11 cellular contexts compared by ENCODE assay signal in the genomic region with DNA sequence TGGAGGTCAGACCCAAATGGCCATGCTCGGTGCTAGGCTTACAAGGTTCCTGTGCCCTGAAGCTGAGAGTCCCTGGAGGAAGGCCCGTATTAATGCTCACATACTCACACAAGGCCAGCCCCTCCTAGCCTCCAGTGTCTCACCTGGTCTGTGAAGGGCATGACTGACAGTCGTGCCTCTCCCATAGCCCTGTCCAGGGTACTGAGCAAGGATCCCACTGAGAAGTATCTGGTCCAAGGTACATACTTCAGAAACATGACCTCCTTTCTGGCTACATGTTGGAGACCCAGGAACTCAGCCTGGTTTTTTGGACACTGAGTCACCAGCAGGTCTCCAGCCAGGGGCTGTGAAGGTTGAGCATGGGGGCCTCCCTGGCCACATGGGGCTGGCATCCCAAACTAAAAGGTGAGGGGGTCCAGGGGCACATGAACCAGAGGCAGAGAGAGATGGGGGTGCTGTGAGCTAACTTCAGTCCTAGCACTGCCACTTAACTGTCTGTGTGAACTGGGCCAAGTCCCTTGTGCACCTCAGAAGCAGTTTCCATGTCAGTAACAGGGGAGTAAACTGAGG. TPM values are rescaled to one million over a fixed set of nuclear protein-coding genes. Genes with fewer than 3 reads are reported as not detected.
A peak's percentile ranks its signal among the peaks of the same experiment; 100 is the strongest.
DNase-seq lines count a peak whose midpoint lies in the region; ATAC-seq, FAIRE-seq and TF ChIP-seq lines count a peak whose summit lies in the region.
"Had no signal": no experiment of that assay in that cellular context is flagged by ENCODE, and none has a peak within 500 bp of the region (broad histone marks: within the 10 kb centered on the region; RNA-seq: fewer than 3 reads in every experiment).

No MANE protein-coding gene starts in this region.

- TF ChIP-seq POLR2A in adrenal gland (IDR thresholded peaks at IDR 0.05) = no peak

- H3K36me3 Mint-ChIP-seq in activated CD4-positive, alpha-beta T cell treated with anti-CD3 and anti-CD28 coated beads, Interleukin-2, amount 10 ng/mL, durations not matched to agents 7 days and 5 days (ENCODE audit: low read depth) = peaks cover 1% of the 10 kb centered on the region

- POLR2A ChIA-PET in activated CD4-positive, alpha-beta T cell treated with anti-CD3 and anti-CD28 coated beads, Interleukin-2, amount 10 ng/mL, durations not matched to agents 7 days and 5 days (lab: Charles Lee) = no interaction called here
- POLR2A ChIA-PET in RWPE1 (lab: Yijun Ruan, JAX; ENCODE audit: low non-redundant PET) = no interaction called here

- peaks cover 0 to 3% of the 10 kb centered on the region in 2 donors for H3K4me1 ChIP-seq in small intestine (ENCODE audit: control insufficient read depth in 2 of 2, insufficient read depth in 1 of 2, low read depth in 1 of 2, low read length in 1 of 2)
- H3K4me1 ChIP-seq in adrenal gland (replicated peaks in 1 of 2) = no peaks in the 10 kb centered on the region
- H3K4me1 ChIP-seq: testis had no signal

- H3K27me3 ChIP-seq in small intestine (ENCODE audit: control insufficient read depth in 2 of 2, insufficient read depth in 2 of 2, low read length in 2 of 2) (peaks cover 0 to 7% of the 10 kb centered on the region in 2 donors), adrenal gland (peaks cover 25% of the 10 kb centered on the region)
- H3K27me3 ChIP-seq: testis had no signal

- H3K4me3 Mint-ChIP-seq in activated CD4-positive, alpha-beta T cell treated with anti-CD3 and anti-CD28 coated beads, Interleukin-2, amount 10 ng/mL, durations not matched to agents 7 days and 5 days = no peak overlapping the region

- TF ChIP-seq CTCF in RWPE1 (conservative IDR thresholded peaks at IDR 0.05; ENCODE audit: low read depth) = no peak
- TF ChIP-seq CTCF in fibroblast of pulmonary artery (IDR thresholded peaks at IDR 0.05; ENCODE audit: low read length, missing control alignments) = no peak
- no peak for TF ChIP-seq CTCF in adrenal gland (IDR thresholded peaks at IDR 0.05)

- WGBS in small intestine, 3 donors = 23 to 39% (median 30%) methylated on average over 3 of the region's 3 CpGs
- 29 to 31% (median 30%) methylated on average over 3 of the region's 3 CpGs for WGBS in adrenal gland, 4 donors

- H3K36me3 ChIP-seq in small intestine (ENCODE audit: control insufficient read depth in 2 of 2, insufficient read depth in 2 of 2, low read length in 2 of 2) (no peaks in the 10 kb centered on the region), adrenal gland (replicated peaks in 1 of 2) (no peaks in the 10 kb centered on the region)
- H3K36me3 ChIP-seq: heart left ventricle had no signal

- ATAC-seq in GM18907 (IDR thresholded peaks at IDR 0.05; ENCODE audit: unreplicated experiment) = no peak
- ATAC-seq: heart left ventricle had no signal

- intact Hi-C loops in adrenal gland (cut with DNase I) = no loop called here

- FAIRE-seq in small intestine (lab: Jason Lieb, UNC) = no peak

- DNase-seq in activated CD4-positive, alpha-beta T cell treated with anti-CD3 and anti-CD28 coated beads, Interleukin-2, amount 10 ng/mL, durations not matched to agents 7 days and 5 days = peak; percentile 63
- DNase-seq in activated CD4-positive, alpha-beta T cell treated with anti-CD3 and anti-CD28 coated beads for 4 hours = no peak
- DNase-seq in RWPE1 (ENCODE audit: low spot score) (peak; percentile 60), fibroblast of pulmonary artery (ENCODE audit: low read depth) (peak; percentile 17), renal cortical epithelial cell (ENCODE audit: low read depth) (peak; percentile 35), small intestine (no peak), adrenal gland (no peak)
- DNase-seq: heart left ventricle, midbrain, testis had no signal

- H3K4me3 ChIP-seq in fibroblast of pulmonary artery (replicated peaks; ENCODE audit: low read depth, low read length) (no peak overlapping the region), small intestine (ENCODE audit: low read depth in 1 of 2, low read length in 2 of 2) (no peak overlapping the region), adrenal gland (no peak overlapping the region)
- H3K4me3 ChIP-seq: heart left ventricle, testis had no signal

- H3K4me1 Mint-ChIP-seq in activated CD4-positive, alpha-beta T cell treated with anti-CD3 and anti-CD28 coated beads, Interleukin-2, amount 10 ng/mL, durations not matched to agents 7 days and 5 days = peaks cover 41% of the 10 kb centered on the region

- H3K27ac ChIP-seq in RWPE1 (no peak overlapping the region), small intestine (ENCODE audit: low read depth in 1 of 2, low read length in 1 of 2) (no peak overlapping the region), adrenal gland (no peak overlapping the region)
- H3K27ac ChIP-seq: heart left ventricle, testis had no signal

- no peak overlapping the region for H3K27ac Mint-ChIP-seq in activated CD4-positive, alpha-beta T cell treated with anti-CD3 and anti-CD28 coated beads, Interleukin-2, amount 10 ng/mL, durations not matched to agents 7 days and 5 days

- CTCF ChIA-PET in activated CD4-positive, alpha-beta T cell treated with anti-CD3 and anti-CD28 coated beads, Interleukin-2, amount 10 ng/mL, durations not matched to agents 7 days and 5 days (lab: Charles Lee) = interaction anchor here (0.8 to 2.6 kb wide), 2 partner anchors 8 to 34 kb away, joined by 3 to 10 read pairs; no protein-coding TSS in a partner anchor
- CTCF ChIA-PET in RWPE1 (lab: Yijun Ruan, JAX) = interaction anchor here (0.9 kb wide), 1 partner anchor 64 kb away, joined by 3 read pairs; no protein-coding TSS in a partner anchor

- H3K27me3 Mint-ChIP-seq in activated CD4-positive, alpha-beta T cell treated with anti-CD3 and anti-CD28 coated beads, Interleukin-2, amount 10 ng/mL, durations not matched to agents 7 days and 5 days = peaks cover 25% of the 10 kb centered on the region

- no peaks in the 10 kb centered on the region for H3K9me3 ChIP-seq in small intestine (ENCODE audit: control insufficient read depth, low read depth)
- no peaks in the 10 kb centered on the region for H3K9me3 ChIP-seq in adrenal gland (replicated peaks in 1 of 3)
- H3K9me3 ChIP-seq: heart left ventricle, testis had no signal

- H3K9me3 Mint-ChIP-seq in activated CD4-positive, alpha-beta T cell treated with anti-CD3 and anti-CD28 coated beads, Interleukin-2, amount 10 ng/mL, durations not matched to agents 7 days and 5 days = no peaks in the 10 kb centered on the region

RNA-seq across cellular contexts. Expression of a gene that starts 17.6 kb away (rescaled TPM):
- 1 to 10 TPM; 1.6 to 2.3 TPM for total RNA-seq in activated CD4-positive, alpha-beta T cell treated with anti-CD3 and anti-CD28 coated beads, Interleukin-2, amount 10 ng/mL, durations not matched to agents 7 days and 5 days
- total RNA-seq in renal cortical epithelial cell (under 0.01 and 2.0 TPM in 2 replicates), adrenal gland (1 to 10 TPM; 1.0 to 8.1 (median 2.4) TPM)
- polyA plus RNA-seq in small intestine (1 to 10 TPM in 1 of 3 donors, under 1 TPM in 2; 0.27 to 1.8 (median 0.67) TPM), adrenal gland (10 to 100 TPM in 1 of 3 donors, 1 to 10 TPM in 1, under 1 TPM in 1; 0.98 to 11.3 (median 2.0) TPM)

Comparison
In these comparisons a context has a peak if more than half of its experiments do, and no peak if none do; other contexts are left out.
1. DNase-seq: peak in activated CD4-positive, alpha-beta T cell treated with anti-CD3 and anti-CD28 coated beads, Interleukin-2, amount 10 ng/mL, durations not matched to agents 7 days and 5 days (single experiment), RWPE1 (single experiment), fibroblast of pulmonary artery (single experiment) and renal cortical epithelial cell (single experiment); none in activated CD4-positive, alpha-beta T cell treated with anti-CD3 and anti-CD28 coated beads for 4 hours (0 of 2), small intestine (single experiment) and adrenal gland (0 of 7).